ENCODE assay signal across 27 cellular contexts in the genomic region with DNA sequence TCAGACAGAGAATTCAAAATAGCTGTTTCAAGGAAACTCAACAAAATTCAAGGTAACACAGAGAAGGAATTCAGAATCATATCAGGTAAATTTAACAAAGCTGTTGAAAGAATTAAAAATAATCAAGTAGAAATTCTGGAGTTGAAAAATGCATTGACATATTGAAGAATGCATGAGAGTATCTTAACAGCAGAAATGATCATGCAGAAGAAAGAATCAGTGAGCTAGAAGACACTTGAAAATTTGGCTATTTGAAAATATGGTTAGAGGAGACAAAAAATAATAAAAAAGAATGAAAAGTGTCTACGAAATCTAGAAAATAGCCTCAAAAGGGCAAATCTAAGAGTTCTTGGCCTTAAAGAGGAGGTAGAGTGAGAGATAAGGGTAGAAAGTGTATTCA.
"Had no signal": no experiment of that assay in that cellular context is flagged by ENCODE, and none has a peak within 500 bp of the region (broad histone marks: within the 10 kb centered on the region; RNA-seq: fewer than 3 reads in every experiment).

No MANE protein-coding gene starts in this region.

- FAIRE-seq: urothelium cell line had no signal

- H3K27me3 ChIP-seq: stomach, suprapubic skin, testis, thyroid gland, tibial artery, tibial nerve, transverse colon, upper lobe of left lung, upper lobe of right lung, uterus, vagina had no signal

- DNase-seq: stimulated activated CD4-positive, alpha-beta T cell treated with anti-CD3 and anti-CD28 coated beads, Interleukin-2, amount 100 ng/mL, for 48 hours; stimulated activated CD4-positive, alpha-beta T cell treated with anti-CD3 and anti-CD28 coated beads, Interleukin-4, amount 100 ng/mL, for 1 hour; stimulated activated CD4-positive, alpha-beta T cell treated with anti-CD3 and anti-CD28 coated beads, Interleukin-4, amount 100 ng/mL, for 24 hours; stimulated activated CD4-positive, alpha-beta T cell treated with anti-CD3 and anti-CD28 coated beads, Interleukin-4, amount 100 ng/mL, for 4 hours; stimulated activated CD8-positive, alpha-beta memory T cell treated with anti-CD3 and anti-CD28 coated beads, Interleukin-4, amount 100 ng/mL, for 48 hours; stimulated activated naive B cell treated with anti-CD40 and anti-IgM and Interleukin-4, amounts not matched to agents 10 μg/mL and 1 μg/mL and 100 μg/mL, for 72 hours; stimulated activated naive CD4-positive, alpha-beta T cell; stimulated activated naive CD4-positive, alpha-beta T cell treated with Interleukin-2 at 50 U/mL for 16 hours; stimulated activated naive CD8-positive, alpha-beta T cell treated with anti-CD3 and anti-CD28 coated beads, Interleukin-15, amount 100 ng/mL, for 72 hours; stimulated activated naive CD8-positive, alpha-beta T cell treated with anti-CD3 and anti-CD28 coated beads, Interleukin-15, Interleukin-2, amounts not matched to agents 100 U/mL and 50 U/mL, for 24 hours; stomach; substantia nigra; testis; thyroid gland; tibial artery; transverse colon; trophoblast cell; upper lobe of left lung; upper lobe of right lung; uterus had no signal

- H3K4me3 ChIP-seq: stomach, suprapubic skin, testis, thoracic aorta, thyroid gland, tibial artery, tibial nerve, transverse colon, upper lobe of left lung, upper lobe of right lung, uterus, vagina had no signal

- H3K27ac ChIP-seq: stomach, suprapubic skin, testis, thoracic aorta, thyroid gland, tibial artery, tibial nerve, transverse colon, upper lobe of left lung, upper lobe of right lung, uterus, vagina had no signal

- H3K4me1 ChIP-seq: stomach, suprapubic skin, testis, thyroid gland, tibial artery, tibial nerve, transverse colon, upper lobe of left lung, upper lobe of right lung, uterus, vagina had no signal

- H3K36me3 ChIP-seq: thyroid gland, uterus had no signal

- ATAC-seq: stimulated activated effector memory CD8-positive, alpha-beta T cell treated with anti-CD3 and anti-CD28 coated beads, Interleukin-12 subunit alpha, Interleukin-12 subunit beta, amount 100 ng/mL, for 72 hours; stimulated activated memory B cell treated with anti-CD40 and anti-IgM and Interleukin-4, amounts not matched to agents 10 μg/mL and 1 μg/mL and 100 μg/mL, for 72 hours; stimulated activated naive B cell treated with anti-CD40 and anti-IgM and Interleukin-4, amounts not matched to agents 10 μg/mL and 1 μg/mL and 100 μg/mL, for 72 hours; stimulated activated naive CD8-positive, alpha-beta T cell treated with anti-CD3 and anti-CD28 coated beads, Interleukin-15, amount 100 ng/mL, for 72 hours; stimulated activated naive CD8-positive, alpha-beta T cell treated with anti-CD3 and anti-CD28 coated beads, Interleukin-15, Interleukin-2, amounts not matched to agents 100 U/mL and 50 U/mL, for 24 hours; upper lobe of right lung had no signal

- H3K9me3 ChIP-seq: stomach, suprapubic skin, testis, thyroid gland, transverse colon, vagina had no signal
